30 cellular contexts compared by ENCODE assay signal in genomic region chr11:46899501-46900025, GRCh38. TPM values are rescaled to one million over a fixed set of nuclear protein-coding genes. Genes with fewer than 3 reads are reported as not detected.
"Had no signal": no experiment of that assay in that cellular context is flagged by ENCODE, and none has a peak within 500 bp of the region (broad histone marks: within the 10 kb centered on the region; RNA-seq: fewer than 3 reads in every experiment).

No MANE protein-coding gene starts in this region.

- H2AFZ ChIP-seq: neural progenitor cell had no signal

- H3K36me3 ChIP-seq: left lung, neural progenitor cell, ovary, prostate gland, thyroid gland, transverse colon, upper lobe of right lung had no signal

- H3K27me3 ChIP-seq: left lung, neural progenitor cell, ovary, stomach, testis, thyroid gland, transverse colon, upper lobe of right lung had no signal

- DNase-seq: hypothalamus; immature natural killer cell; kidney; left lung; mesendoderm; naive B cell; natural killer cell; nephron progenitor cell; ovary; retina; right cardiac atrium; stimulated activated CD4-positive, alpha-beta T cell treated with anti-CD3 and anti-CD28 coated beads, Interleukin-12 subunit alpha, Interleukin-12 subunit beta, amount 100 ng/mL, for 4 hours; stimulated activated CD4-positive, alpha-beta T cell treated with anti-CD3 and anti-CD28 coated beads, Interleukin-15, amount 100 ng/mL, for 24 hours; stimulated activated CD4-positive, alpha-beta T cell treated with anti-CD3 and anti-CD28 coated beads, Interleukin-2, amount 100 ng/mL, for 24 hours; stimulated activated CD4-positive, alpha-beta T cell treated with anti-CD3 and anti-CD28 coated beads, Interleukin-4, amount 100 ng/mL, for 1 hour; stimulated activated naive B cell treated with anti-CD40 and anti-IgM and Interleukin-4, amounts not matched to agents 10 μg/mL and 1 μg/mL and 100 μg/mL, for 72 hours; stimulated activated naive CD8-positive, alpha-beta T cell treated with anti-CD3 and anti-CD28 coated beads, Interleukin-15, Interleukin-2, amounts not matched to agents 100 U/mL and 50 U/mL, for 24 hours; stomach; testis; transverse colon; upper lobe of right lung had no signal

- H3K9ac ChIP-seq: neural progenitor cell had no signal

- H3K27ac ChIP-seq: left lung, neural progenitor cell, ovary, prostate gland, stomach, testis, thyroid gland, transverse colon, upper lobe of right lung had no signal

- ATAC-seq: left colon; natural killer cell; right cardiac atrium; stimulated activated naive B cell treated with anti-CD40 and anti-IgM and Interleukin-4, amounts not matched to agents 10 μg/mL and 1 μg/mL and 100 μg/mL, for 72 hours; stimulated activated naive CD8-positive, alpha-beta T cell treated with anti-CD3 and anti-CD28 coated beads, Interleukin-15, Interleukin-2, amounts not matched to agents 100 U/mL and 50 U/mL, for 24 hours had no signal

- H3K9me3 ChIP-seq: left lung, ovary, prostate gland, stomach, testis, thyroid gland, transverse colon, upper lobe of right lung had no signal

- FAIRE-seq: islet of Langerhans, kidney, urothelium cell line had no signal

- H3K4me2 ChIP-seq: neural progenitor cell had no signal

- H3K4me1 ChIP-seq: left lung, prostate gland, transverse colon, upper lobe of right lung had no signal

- H3K4me3 ChIP-seq: left lung, lung, neural progenitor cell, ovary, prostate gland, skin epidermis, stomach, testis, thyroid gland, transverse colon, upper lobe of right lung had no signal

RNA-seq across cellular contexts. Expression of gene LRP4, which starts 18.8 kb away (rescaled TPM):
- total RNA-seq: mononuclear cell, natural killer cell had no signal
- polyA plus RNA-seq: immature natural killer cell had no signal
